In the genomic region with DNA sequence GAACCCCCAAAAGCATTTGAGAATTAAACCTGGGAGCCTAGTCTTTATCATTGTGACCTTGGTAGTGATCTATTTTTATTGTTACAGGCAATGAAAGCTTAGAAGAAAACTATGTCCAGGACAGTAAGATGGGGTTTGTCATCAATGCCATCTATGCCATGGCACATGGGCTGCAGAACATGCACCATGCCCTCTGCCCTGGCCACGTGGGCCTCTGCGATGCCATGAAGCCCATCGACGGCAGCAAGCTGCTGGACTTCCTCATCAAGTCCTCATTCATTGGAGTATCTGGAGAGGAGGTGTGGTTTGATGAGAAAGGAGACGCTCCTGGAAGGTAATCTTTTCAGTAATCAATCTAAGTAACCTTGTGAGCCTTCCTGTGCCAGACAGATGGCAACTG, we compare ENCODE assay signal across 24 cellular contexts.
A peak's percentile ranks its signal among the peaks of the same experiment; 100 is the strongest.
DNase-seq lines count a peak whose midpoint lies in the region; ATAC-seq, FAIRE-seq and TF ChIP-seq lines count a peak whose summit lies in the region.
"Had no signal": no experiment of that assay in that cellular context is flagged by ENCODE, and none has a peak within 500 bp of the region (broad histone marks: within the 10 kb centered on the region; RNA-seq: fewer than 3 reads in every experiment).

No MANE protein-coding gene starts in this region.

- H3K9me3 ChIP-seq in Karpas-422 (ENCODE audit: low read length) (no peaks in the 10 kb centered on the region), H1 (ENCODE audit: insufficient read depth in 2 of 2, low read depth in 1 of 2, low read length in 1 of 2) (no peaks in the 10 kb centered on the region), neuronal stem cell (replicated peaks in 1 of 2; ENCODE audit: control insufficient read depth in 2 of 2, insufficient read depth in 1 of 2, low read depth in 1 of 2, low read length in 2 of 2) (peaks cover 0 to 2% of the 10 kb centered on the region in 2 donors), ascending aorta (no peaks in the 10 kb centered on the region)
- H3K9me3 ChIP-seq: BE2C, BLaER1 had no signal

- H3K9ac ChIP-seq in Karpas-422 (ENCODE audit: low read length), result no peak overlapping the region
- no peak overlapping the region for H3K9ac ChIP-seq in H1 (replicated peaks in 1 of 4; ENCODE audit: extremely low read depth in 1 of 4, low read depth in 3 of 4, low read length in 3 of 4)
- peak overlapping the region; percentile 15 for H3K9ac ChIP-seq in neuronal stem cell (ENCODE audit: low read depth, low read length, poor library complexity)
- H3K9ac ChIP-seq: BLaER1 had no signal

- H3K4me2 ChIP-seq in Karpas-422 (ENCODE audit: low read depth, low read length, poor library complexity, severe bottlenecking) (peak overlapping the region; percentile 47), H1 (ENCODE audit: insufficient read depth in 1 of 2, low read depth in 2 of 2, low read length in 2 of 2) (no peak overlapping the region), neuronal stem cell (ENCODE audit: insufficient read depth, low read length, poor library complexity, severe bottlenecking) (no peak overlapping the region)
- H3K4me2 ChIP-seq: BLaER1 had no signal

- H2BK15ac ChIP-seq in H1 (ENCODE audit: low read length), result no peak overlapping the region
- no peak overlapping the region for H2BK15ac ChIP-seq in neuronal stem cell (ENCODE audit: low read length)

- CTCF ChIA-PET in H1 (lab: Charles Lee; ENCODE audit: partially characterized antibody), result no interaction called here

- H3K14ac ChIP-seq in H1 (ENCODE audit: insufficient read length) (no peak overlapping the region), neuronal stem cell (ENCODE audit: low read length) (no peak overlapping the region)

- H2BK120ac ChIP-seq in H1 (replicated peaks; ENCODE audit: low read depth, low read length) (no peak overlapping the region), neuronal stem cell (ENCODE audit: low read depth, low read length) (no peak overlapping the region)

- no peak for TF ChIP-seq EP300 in H1 (IDR thresholded peaks at IDR 0.05; ENCODE audit: borderline replicate concordance in 1 of 2, low read depth in 2 of 2, low read length in 2 of 2)

- DNase-seq in Karpas-422 (no peak), H1 (ENCODE audit: low read depth in 1 of 2, low spot score in 2 of 2) (no peak), neuronal stem cell (ENCODE audit: low spot score) (no peak), ascending aorta (ENCODE audit: low spot score in 2 of 2) (no peak), GM03348 (ENCODE audit: low spot score) (no peak)
- DNase-seq: 8988T; ACHN; BE2C; C1 segment of cervical spinal cord; CD4-positive, alpha-beta memory T cell; CD4-positive, CD25-positive, alpha-beta regulatory T cell; CD8-positive, alpha-beta memory T cell; COR-L47; DMS 273 treated with DMSO at 0.1 percent for 48 hours; DMS153; DMS53; DMS79; DND-41; EL; GDM1 had no signal

- H2BK5ac ChIP-seq in H1 (ENCODE audit: low read depth, low read length), result no peak overlapping the region
- H2BK5ac ChIP-seq in neuronal stem cell (ENCODE audit: low read length), result no peak overlapping the region

- H3K4me1 ChIP-seq in Karpas-422 (ENCODE audit: low read length) (peaks cover 70% of the 10 kb centered on the region), H1 (replicated peaks in 1 of 4; ENCODE audit: control insufficient read depth in 3 of 4, insufficient read depth in 4 of 4, low read length in 3 of 4) (peaks cover 3 to 7% (median 4%) of the 10 kb centered on the region in 4 experiments; a peak in 5 of 7 replicates), neuronal stem cell (ENCODE audit: control insufficient read depth in 2 of 2, insufficient read depth in 1 of 2, low read depth in 1 of 2, low read length in 2 of 2) (peaks cover 2 to 4% of the 10 kb centered on the region in 2 donors), ascending aorta (no peaks in the 10 kb centered on the region)
- H3K4me1 ChIP-seq: BE2C, BLaER1 had no signal

- H4K5ac ChIP-seq in H1 (ENCODE audit: insufficient read length, low read depth, low read length), result no peak overlapping the region

- WGBS in H1 (ENCODE audit: extremely low coverage in 1 of 2, insufficient coverage in 1 of 2, insufficient read length in 1 of 2, insufficient replicate concordance in 2 of 2, low coverage in 1 of 2, low lambda C conversion rate in 2 of 2, missing lambda C conversion rate in 1 of 2), 2 experiments, result 89% methylated on average over 5 of the region's 5 CpGs; no CpG with 5 or more reads in 1 of the 2 experiments
- WGBS in neuronal stem cell (ENCODE audit: extremely low coverage in 2 of 2, insufficient read length in 2 of 2, insufficient replicate concordance in 1 of 2), 2 donors, result no CpG with 5 or more reads among the region's 5 CpGs

- FAIRE-seq in H1 (lab: Jason Lieb, UNC), result no peak
- FAIRE-seq: A204.1, GM12891 had no signal

- H3K79me2 ChIP-seq in Karpas-422 (ENCODE audit: low read length), result no peaks in the 10 kb centered on the region
- no peaks in the 10 kb centered on the region for H3K79me2 ChIP-seq in H1 (ENCODE audit: control insufficient read depth in 1 of 2, insufficient read depth in 2 of 2, low read length in 2 of 2)

- H4K20me1 ChIP-seq in Karpas-422 (ENCODE audit: insufficient read depth, low read depth, low read length) (no peaks in the 10 kb centered on the region), H1 (replicated peaks in 1 of 2; ENCODE audit: control insufficient read depth in 1 of 2, insufficient read depth in 2 of 2, low read length in 2 of 2) (no peaks in the 10 kb centered on the region)
- H4K20me1 ChIP-seq: BLaER1 had no signal

- H2AK5ac ChIP-seq in H1 (ENCODE audit: low read depth, low read length) (no peak overlapping the region), neuronal stem cell (ENCODE audit: low read depth, low read length) (no peak overlapping the region)

- H3K4me3 ChIP-seq in Karpas-422 (ENCODE audit: low read length), result no peak overlapping the region
- no peak overlapping the region for H3K4me3 ChIP-seq in H1 (ENCODE audit: extremely low read depth in 1 of 4, insufficient read depth in 2 of 4, low read depth in 3 of 4, low read length in 4 of 4)
- no peak overlapping the region for H3K4me3 ChIP-seq in neuronal stem cell (ENCODE audit: low read length in 2 of 2)
- no peak overlapping the region for H3K4me3 ChIP-seq in ascending aorta
- H3K4me3 ChIP-seq: BLaER1 had no signal

- H2BK20ac ChIP-seq in H1 (ENCODE audit: low read length), result no peak overlapping the region

- TF ChIP-seq CTCF in H1 (IDR thresholded peaks at IDR 0.05; ENCODE audit: control extremely low read depth in 1 of 3, insufficient read depth in 1 of 3, low read depth in 1 of 3, low read length in 3 of 3) (no peak), ascending aorta (IDR thresholded peaks at IDR 0.05) (no peak)

- no peaks in the 10 kb centered on the region for H3K9me2 ChIP-seq in Karpas-422 (replicated peaks; ENCODE audit: insufficient read depth, low read length)

- no peaks in the 10 kb centered on the region for H3K79me1 ChIP-seq in H1 (ENCODE audit: low read depth, low read length)
- H3K79me1 ChIP-seq in neuronal stem cell (ENCODE audit: low read depth, low read length), result no peaks in the 10 kb centered on the region

- H3K36me3 ChIP-seq in Karpas-422 (ENCODE audit: insufficient read depth, low read length) (no peaks in the 10 kb centered on the region), H1 (ENCODE audit: control insufficient read depth in 2 of 4, insufficient read depth in 4 of 4, low read length in 3 of 4) (no peaks in the 10 kb centered on the region), neuronal stem cell (replicated peaks in 1 of 2; ENCODE audit: control insufficient read depth in 2 of 2, insufficient read depth in 2 of 2, low read length in 2 of 2) (no peaks in the 10 kb centered on the region), ascending aorta (no peaks in the 10 kb centered on the region)
- H3K36me3 ChIP-seq: BE2C, BLaER1 had no signal

- no peak for TF ChIP-seq RAD21 in H1 (IDR thresholded peaks at IDR 0.05 in 1 of 2, conservative IDR thresholded peaks at IDR 0.05 in 1 of 2; ENCODE audit: low read depth in 2 of 2, low read length in 2 of 2)

- H3K23ac ChIP-seq in H1 (ENCODE audit: insufficient read length) (no peak overlapping the region), neuronal stem cell (ENCODE audit: low read depth, low read length, poor library complexity) (no peak overlapping the region)

- no peak overlapping the region for H3K56ac ChIP-seq in H1 (replicated peaks; ENCODE audit: insufficient read length, low read depth, low read length)

- H3K18ac ChIP-seq in H1 (ENCODE audit: extremely low read depth, low read length) (no peak overlapping the region), neuronal stem cell (ENCODE audit: low read length) (peak overlapping the region; percentile 74)

- H3K23me2 ChIP-seq in H1 (ENCODE audit: low read depth, low read length), result no peaks in the 10 kb centered on the region

- POLR2A ChIA-PET in H1 (lab: Charles Lee; ENCODE audit: partially characterized antibody), result no interaction called here

- no peak overlapping the region; the same call in 1 of the 2 replicates for H3K27ac ChIP-seq in Karpas-422 (ENCODE audit: low read length)
- no peak overlapping the region for H3K27ac ChIP-seq in H1 (ENCODE audit: low read depth, low read length)
- H3K27ac ChIP-seq in neuronal stem cell (replicated peaks; ENCODE audit: low read length), result no peak overlapping the region
- H3K27ac ChIP-seq in ascending aorta, result no peak overlapping the region
- H3K27ac ChIP-seq: BLaER1 had no signal

- ATAC-seq in GM18511 (IDR thresholded peaks at IDR 0.05; ENCODE audit: unreplicated experiment), result no peak

- no peak for TF ChIP-seq POLR2A in H1 (IDR thresholded peaks at IDR 0.05; ENCODE audit: control extremely low read depth in 1 of 2, low read depth in 2 of 2, low read length in 2 of 2)

- intact Hi-C loops in ascending aorta (cut with DNase I), result no loop called here

- H4K91ac ChIP-seq in H1 (replicated peaks; ENCODE audit: insufficient read length, low read length) (no peak overlapping the region), neuronal stem cell (ENCODE audit: low read depth, low read length, poor library complexity) (no peak overlapping the region)

- H4K8ac ChIP-seq in H1 (ENCODE audit: extremely low read depth, insufficient read depth, low read length) (no peak overlapping the region; the same call in 1 of the 2 replicates), neuronal stem cell (ENCODE audit: low read depth, low read length) (no peak overlapping the region)

- H2BK12ac ChIP-seq in H1 (ENCODE audit: low read depth, low read length) (no peak overlapping the region), neuronal stem cell (ENCODE audit: low read length) (no peak overlapping the region)

- H3K4ac ChIP-seq in H1 (replicated peaks; ENCODE audit: insufficient read length, low read depth, low read length) (no peak overlapping the region), neuronal stem cell (ENCODE audit: low read length) (no peak overlapping the region)

- H2AFZ ChIP-seq in Karpas-422 (ENCODE audit: low read length) (no peak overlapping the region), H1 (ENCODE audit: low read length) (0 out of 2 replicates have a peak overlapping the region, but pooled peaks have one; percentile 17), neuronal stem cell (ENCODE audit: low read length) (no peak overlapping the region)

- no peaks in the 10 kb centered on the region for H3K27me3 ChIP-seq in Karpas-422 (ENCODE audit: low read length)
- no peaks in the 10 kb centered on the region for H3K27me3 ChIP-seq in H1 (replicated peaks in 1 of 4; ENCODE audit: control insufficient read depth in 3 of 4, extremely low read depth in 1 of 4, insufficient read depth in 3 of 4, low read length in 3 of 4)
- no peaks in the 10 kb centered on the region for H3K27me3 ChIP-seq in neuronal stem cell (ENCODE audit: control insufficient read depth in 3 of 3, insufficient read depth in 3 of 3, low read depth in 1 of 3, low read length in 3 of 3)
- H3K27me3 ChIP-seq in ascending aorta, result no peaks in the 10 kb centered on the region
- H3K27me3 ChIP-seq: BE2C, BLaER1 had no signal
